15 cellular contexts compared by ENCODE assay signal in genomic region chr20:37469531-37469930, GRCh38. TPM values are rescaled to one million over a fixed set of nuclear protein-coding genes. Genes with fewer than 3 reads are reported as not detected.
DNase-seq lines count a peak whose midpoint lies in the region; TF ChIP-seq lines count a peak whose summit lies in the region.
"Had no signal": no experiment of that assay in that cellular context is flagged by ENCODE, and none has a peak within 500 bp of the region (broad histone marks: within the 10 kb centered on the region; RNA-seq: fewer than 3 reads in every experiment).

No MANE protein-coding gene starts in this region.

- H3K36me3 ChIP-seq in left ventricle myocardium inferior, result no peaks in the 10 kb centered on the region
- no peaks in the 10 kb centered on the region for H3K36me3 ChIP-seq in WERI-Rb-1
- H3K36me3 ChIP-seq in neural progenitor cell, result no peaks in the 10 kb centered on the region

- no peaks in the 10 kb centered on the region for H3K4me1 ChIP-seq in left ventricle myocardium inferior
- H3K4me1 ChIP-seq in neural progenitor cell, result peaks cover 5% of the 10 kb centered on the region
- H3K4me1 ChIP-seq: Caco-2 had no signal

- H3K9me3 ChIP-seq in left ventricle myocardium inferior (replicated peaks) (no peaks in the 10 kb centered on the region), WERI-Rb-1 (ENCODE audit: severe bottlenecking) (no peaks in the 10 kb centered on the region), neural progenitor cell (ENCODE audit: low read depth) (no peaks in the 10 kb centered on the region)
- H3K9me3 ChIP-seq: Caco-2 had no signal

- H3K4me3 Mint-ChIP-seq in neural progenitor cell, result no peak overlapping the region
- H3K4me3 Mint-ChIP-seq: B cell; CD4-positive, alpha-beta T cell; GM23338; HFFc6 had no signal

- H3K36me3 Mint-ChIP-seq in neural progenitor cell, result no peaks in the 10 kb centered on the region

- H3K27ac ChIP-seq in left ventricle myocardium inferior (replicated peaks), result no peak overlapping the region
- peak overlapping the region; percentile 87 for H3K27ac ChIP-seq in WERI-Rb-1
- H3K27ac ChIP-seq in neural progenitor cell, result no peak overlapping the region
- H3K27ac ChIP-seq: C4-2B had no signal

- peaks cover 12% of the 10 kb centered on the region for H3K4me1 Mint-ChIP-seq in neural progenitor cell
- H3K4me1 Mint-ChIP-seq: B cell, GM23338 had no signal

- no peaks in the 10 kb centered on the region for H3F3A ChIP-seq in neural progenitor cell (ENCODE audit: low read depth)

- H4K20me1 ChIP-seq in neural progenitor cell (ENCODE audit: low read depth), result no peaks in the 10 kb centered on the region

- no peak for TF ChIP-seq CTCF in left ventricle myocardium inferior (IDR thresholded peaks at IDR 0.05; ENCODE audit: borderline replicate concordance)
- no peak for TF ChIP-seq CTCF in WERI-Rb-1 (IDR thresholded peaks at IDR 0.05; ENCODE audit: low read depth, low read length)
- no peak for TF ChIP-seq CTCF in neural progenitor cell (IDR thresholded peaks at IDR 0.05)
- TF ChIP-seq CTCF in GM10266 (IDR thresholded peaks at IDR 0.05; ENCODE audit: control insufficient read depth, insufficient read depth, low read depth, missing control alignments), result no peak

- no peak overlapping the region for H3K9ac ChIP-seq in neural progenitor cell

- no peak overlapping the region for H2AFZ ChIP-seq in neural progenitor cell (replicated peaks)
- H2AFZ ChIP-seq: GM23338 had no signal

- H3K79me2 ChIP-seq in neural progenitor cell (ENCODE audit: low read depth), result no peaks in the 10 kb centered on the region

- H3K27me3 Mint-ChIP-seq in neural progenitor cell (ENCODE audit: insufficient read depth, low read depth), result peaks cover 15% of the 10 kb centered on the region

- DNase-seq in cardiac septum (ENCODE audit: low spot score) (peak; percentile 54), left ventricle myocardium inferior (no peak), NCI-H524 (lab: John Stamatoyannopoulos, UW) (peak; percentile 77 to 93), WERI-Rb-1 (peak; percentile 43), neural progenitor cell (ENCODE audit: low spot score) (no peak), GM10266 (ENCODE audit: extremely low spot score) (no peak), NCI-H510A (lab: John Stamatoyannopoulos, UW) (no peak)
- DNase-seq: CD4-positive, alpha-beta T cell; H7; HFFc6 had no signal

- H3K4me2 ChIP-seq in neural progenitor cell, result no peak overlapping the region
- H3K4me2 ChIP-seq: GM23338 had no signal

- no peak overlapping the region for H3K4me3 ChIP-seq in left ventricle myocardium inferior
- H3K4me3 ChIP-seq in WERI-Rb-1 (ENCODE audit: low read depth, low read length), result no peak overlapping the region
- no peak overlapping the region for H3K4me3 ChIP-seq in neural progenitor cell
- H3K4me3 ChIP-seq: GM23338 had no signal

- H3K27ac Mint-ChIP-seq in neural progenitor cell, result peak overlapping the region; percentile 58
- H3K27ac Mint-ChIP-seq: B cell; CD4-positive, alpha-beta T cell; GM23338; HFFc6 had no signal

- intact Hi-C loops in cardiac septum (cut with DNase I) (no loop called here), left ventricle myocardium inferior (cut with micrococcal nuclease) (no loop called here)

- H3K27me3 ChIP-seq in left ventricle myocardium inferior (ENCODE audit: low read depth), result peaks cover 6% of the 10 kb centered on the region
- no peaks in the 10 kb centered on the region for H3K27me3 ChIP-seq in WERI-Rb-1 (ENCODE audit: insufficient read depth, low read depth, severe bottlenecking)
- no peaks in the 10 kb centered on the region for H3K27me3 ChIP-seq in neural progenitor cell

- no peaks in the 10 kb centered on the region for H3K9me3 Mint-ChIP-seq in neural progenitor cell
- H3K9me3 Mint-ChIP-seq: CD4-positive, alpha-beta T cell; GM23338; HFFc6 had no signal

RNA-seq across cellular contexts. Expression of gene NNAT, which starts 51.5 kb away (rescaled TPM):
- total RNA-seq in cardiac septum (not detected), left ventricle myocardium inferior (0.33 TPM), neural progenitor cell (ENCODE audit: low replicate concordance) (0.37 TPM in 1 of 2 replicates, not detected in the other)
- total RNA-seq: A172; B cell; Caco-2; CD4-positive, alpha-beta T cell; HFFc6 had no signal

RNA-seq across cellular contexts. Expression of gene BLCAP, which starts 58.1 kb away (rescaled TPM):
- 89.3 TPM for total RNA-seq in cardiac septum
- total RNA-seq in left ventricle myocardium inferior, result 91.8 TPM
- total RNA-seq in neural progenitor cell (ENCODE audit: low replicate concordance), result 46.4 and 74.3 TPM in 2 replicates

Comparison
In these comparisons a context has a peak if more than half of its experiments do, and no peak if none do; other contexts are left out.
1. DNase-seq: peak in cardiac septum (single experiment), NCI-H524 (2 of 2) and WERI-Rb-1 (single experiment); none in left ventricle myocardium inferior (single experiment), neural progenitor cell (single experiment), GM10266 (single experiment) and NCI-H510A (single experiment).